6 cellular contexts compared by ENCODE assay signal in genomic region chr11:64855596-64856304, GRCh38. TPM values are rescaled to one million over a fixed set of nuclear protein-coding genes. Genes with fewer than 3 reads are reported as not detected.
A peak's percentile ranks its signal among the peaks of the same experiment; 100 is the strongest.
DNase-seq lines count a peak whose midpoint lies in the region; ATAC-seq and TF ChIP-seq lines count a peak whose summit lies in the region.

No MANE protein-coding gene starts in this region.

- TF ChIP-seq CTCF in GM23338 (conservative IDR thresholded peaks at IDR 0.05; ENCODE audit: low read depth in 2 of 2) (no peak), osteoblast (IDR thresholded peaks at IDR 0.05; ENCODE audit: extremely low read depth, low read depth, low read length) (no peak)

- no peaks in the 10 kb centered on the region for H3K36me3 ChIP-seq in GM23338 (ENCODE audit: insufficient read depth)
- H3K36me3 ChIP-seq in osteoblast (ENCODE audit: insufficient read depth, low read length) = peaks cover 52% of the 10 kb centered on the region

- POLR2A ChIA-PET in activated naive CD8-positive, alpha-beta T cell treated with anti-CD3 and anti-CD28 coated beads, Interleukin-2, amount 10 ng/mL, durations not matched to agents 7 days and 5 days (lab: Charles Lee) = interaction anchor here (0.9 to 27.4 kb wide), 3 partner anchors 7 to 28 kb away, joined by 3 to 782 read pairs (median 142); partner anchors contain the start of gene EHD1

- no peaks in the 10 kb centered on the region for H3K9me3 ChIP-seq in osteoblast (ENCODE audit: low read depth, low read length)

- H3K4me3 ChIP-seq in GM23338 (no peak overlapping the region), osteoblast (ENCODE audit: insufficient read depth, low read length) (peak overlapping the region; percentile 53)

- H3K4me1 ChIP-seq in GM23338 (ENCODE audit: insufficient read depth) = peaks cover 4% of the 10 kb centered on the region; the same call in 1 of the 2 replicates
- peaks cover 37% of the 10 kb centered on the region for H3K4me1 ChIP-seq in osteoblast (ENCODE audit: insufficient read depth, low read length)

- no peaks in the 10 kb centered on the region for H4K20me1 ChIP-seq in GM23338 (replicated peaks; ENCODE audit: insufficient read depth)
- peaks cover 24% of the 10 kb centered on the region for H4K20me1 ChIP-seq in osteoblast (ENCODE audit: insufficient read depth, low read length)

- H3K4me1 Mint-ChIP-seq in GM23338 = peaks cover 18% of the 10 kb centered on the region
- peaks cover 71% of the 10 kb centered on the region for H3K4me1 Mint-ChIP-seq in activated naive CD8-positive, alpha-beta T cell treated with anti-CD3 and anti-CD28 coated beads, Interleukin-2, amount 10 ng/mL, durations not matched to agents 7 days and 5 days

- H2AFZ ChIP-seq in GM23338 = no peak overlapping the region
- no peak overlapping the region for H2AFZ ChIP-seq in osteoblast (ENCODE audit: low read length)

- ATAC-seq in GM23338 = no peak
- ATAC-seq in activated naive CD8-positive, alpha-beta T cell treated with anti-CD3 and anti-CD28 coated beads, Interleukin-2, amount 10 ng/mL, durations not matched to agents 7 days and 5 days (ENCODE audit: low read depth) = no peak

- DNase-seq in GM23338 (ENCODE audit: low spot score) (no peak), osteoblast (ENCODE audit: insufficient read length, low spot score, missing footprints) (peak; percentile 88), HK-2 (ENCODE audit: unreplicated experiment) (no peak), glomerular visceral epithelial cell (ENCODE audit: extremely low spot score) (no peak)
- DNase-seq in activated naive CD8-positive, alpha-beta T cell treated with anti-CD3 and anti-CD28 coated beads, Interleukin-2, amount 10 ng/mL, durations not matched to agents 7 days and 5 days = no peak
- DNase-seq in stimulated activated CD4-positive, alpha-beta T cell treated with anti-CD3 and anti-CD28 coated beads, Interleukin-4, amount 100 ng/mL, for 24 hours = no peak

- H3K4me3 Mint-ChIP-seq in GM23338 = no peak overlapping the region
- H3K4me3 Mint-ChIP-seq in activated naive CD8-positive, alpha-beta T cell treated with anti-CD3 and anti-CD28 coated beads, Interleukin-2, amount 10 ng/mL, durations not matched to agents 7 days and 5 days = peak overlapping the region; percentile 62

- H3K79me2 ChIP-seq in GM23338 (replicated peaks; ENCODE audit: insufficient read depth) (no peaks in the 10 kb centered on the region), osteoblast (ENCODE audit: insufficient read depth, low read length) (peaks cover 71% of the 10 kb centered on the region)

- H3F3A ChIP-seq in GM23338 (replicated peaks; ENCODE audit: low read depth) = no peaks in the 10 kb centered on the region

- H3K36me3 Mint-ChIP-seq in GM23338 (ENCODE audit: low read depth) = no peaks in the 10 kb centered on the region; the same call in 2 of the 3 replicates
- peaks cover 25% of the 10 kb centered on the region for H3K36me3 Mint-ChIP-seq in activated naive CD8-positive, alpha-beta T cell treated with anti-CD3 and anti-CD28 coated beads, Interleukin-2, amount 10 ng/mL, durations not matched to agents 7 days and 5 days

- H3K9me3 Mint-ChIP-seq in GM23338 = no peaks in the 10 kb centered on the region
- H3K9me3 Mint-ChIP-seq in activated naive CD8-positive, alpha-beta T cell treated with anti-CD3 and anti-CD28 coated beads, Interleukin-2, amount 10 ng/mL, durations not matched to agents 7 days and 5 days = no peaks in the 10 kb centered on the region

- H3K27ac Mint-ChIP-seq in GM23338 = peak overlapping the region; percentile 66; the same call in 1 of the 2 replicates
- peak overlapping the region; percentile 63 for H3K27ac Mint-ChIP-seq in activated naive CD8-positive, alpha-beta T cell treated with anti-CD3 and anti-CD28 coated beads, Interleukin-2, amount 10 ng/mL, durations not matched to agents 7 days and 5 days

- H3K27me3 ChIP-seq in GM23338 (ENCODE audit: insufficient read depth) (no peaks in the 10 kb centered on the region), osteoblast (ENCODE audit: insufficient read depth, low read length) (no peaks in the 10 kb centered on the region)

- H3K9me2 ChIP-seq in GM23338 (ENCODE audit: insufficient read depth) = no peaks in the 10 kb centered on the region

- peaks cover 10% of the 10 kb centered on the region for H3K27me3 Mint-ChIP-seq in GM23338 (ENCODE audit: insufficient read depth, low read depth, poor library complexity)
- H3K27me3 Mint-ChIP-seq in activated naive CD8-positive, alpha-beta T cell treated with anti-CD3 and anti-CD28 coated beads, Interleukin-2, amount 10 ng/mL, durations not matched to agents 7 days and 5 days = no peaks in the 10 kb centered on the region

- H3K4me2 ChIP-seq in GM23338 (no peak overlapping the region), osteoblast (ENCODE audit: insufficient read depth, low read length) (peak overlapping the region; percentile 62)

- H3K27ac ChIP-seq in GM23338 (ENCODE audit: low read depth) (no peak overlapping the region), osteoblast (ENCODE audit: low read depth, low read length) (peak overlapping the region; percentile 95)

TF ChIP-seq in GM23338, 12 proteins besides CTCF, POLR2A, EP300 and RAD21 (continues in another document):
- TF ChIP-seq POLR2AphosphoS5 (IDR thresholded peaks at IDR 0.05; ENCODE audit: low read depth) = no peak
- TF ChIP-seq, protein P1, sequence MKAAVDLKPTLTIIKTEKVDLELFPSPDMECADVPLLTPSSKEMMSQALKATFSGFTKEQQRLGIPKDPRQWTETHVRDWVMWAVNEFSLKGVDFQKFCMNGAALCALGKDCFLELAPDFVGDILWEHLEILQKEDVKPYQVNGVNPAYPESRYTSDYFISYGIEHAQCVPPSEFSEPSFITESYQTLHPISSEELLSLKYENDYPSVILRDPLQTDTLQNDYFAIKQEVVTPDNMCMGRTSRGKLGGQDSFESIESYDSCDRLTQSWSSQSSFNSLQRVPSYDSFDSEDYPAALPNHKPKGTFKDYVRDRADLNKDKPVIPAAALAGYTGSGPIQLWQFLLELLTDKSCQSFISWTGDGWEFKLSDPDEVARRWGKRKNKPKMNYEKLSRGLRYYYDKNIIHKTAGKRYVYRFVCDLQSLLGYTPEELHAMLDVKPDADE (IDR thresholded peaks at IDR 0.05) = no peak
- TF ChIP-seq CREB1 (CRISPR knock-in tag; IDR thresholded peaks at IDR 0.05; ENCODE audit: low read depth) = no peak
- TF ChIP-seq EZH2phosphoT487 (IDR thresholded peaks at IDR 0.05; ENCODE audit: unreplicated experiment) = no peak
- TF ChIP-seq EZH2 (IDR thresholded peaks at IDR 0.05; ENCODE audit: low read depth, unreplicated experiment) = no peak
- no peak for TF ChIP-seq ZNF114 (CRISPR knock-in tag; IDR thresholded peaks at IDR 0.05)
- TF ChIP-seq NANOG (IDR thresholded peaks at IDR 0.05; ENCODE audit: borderline replicate concordance) = no peak
- TF ChIP-seq JUNB (IDR thresholded peaks at IDR 0.05; ENCODE audit: unreplicated experiment) = no peak
- TF ChIP-seq, protein P2, sequence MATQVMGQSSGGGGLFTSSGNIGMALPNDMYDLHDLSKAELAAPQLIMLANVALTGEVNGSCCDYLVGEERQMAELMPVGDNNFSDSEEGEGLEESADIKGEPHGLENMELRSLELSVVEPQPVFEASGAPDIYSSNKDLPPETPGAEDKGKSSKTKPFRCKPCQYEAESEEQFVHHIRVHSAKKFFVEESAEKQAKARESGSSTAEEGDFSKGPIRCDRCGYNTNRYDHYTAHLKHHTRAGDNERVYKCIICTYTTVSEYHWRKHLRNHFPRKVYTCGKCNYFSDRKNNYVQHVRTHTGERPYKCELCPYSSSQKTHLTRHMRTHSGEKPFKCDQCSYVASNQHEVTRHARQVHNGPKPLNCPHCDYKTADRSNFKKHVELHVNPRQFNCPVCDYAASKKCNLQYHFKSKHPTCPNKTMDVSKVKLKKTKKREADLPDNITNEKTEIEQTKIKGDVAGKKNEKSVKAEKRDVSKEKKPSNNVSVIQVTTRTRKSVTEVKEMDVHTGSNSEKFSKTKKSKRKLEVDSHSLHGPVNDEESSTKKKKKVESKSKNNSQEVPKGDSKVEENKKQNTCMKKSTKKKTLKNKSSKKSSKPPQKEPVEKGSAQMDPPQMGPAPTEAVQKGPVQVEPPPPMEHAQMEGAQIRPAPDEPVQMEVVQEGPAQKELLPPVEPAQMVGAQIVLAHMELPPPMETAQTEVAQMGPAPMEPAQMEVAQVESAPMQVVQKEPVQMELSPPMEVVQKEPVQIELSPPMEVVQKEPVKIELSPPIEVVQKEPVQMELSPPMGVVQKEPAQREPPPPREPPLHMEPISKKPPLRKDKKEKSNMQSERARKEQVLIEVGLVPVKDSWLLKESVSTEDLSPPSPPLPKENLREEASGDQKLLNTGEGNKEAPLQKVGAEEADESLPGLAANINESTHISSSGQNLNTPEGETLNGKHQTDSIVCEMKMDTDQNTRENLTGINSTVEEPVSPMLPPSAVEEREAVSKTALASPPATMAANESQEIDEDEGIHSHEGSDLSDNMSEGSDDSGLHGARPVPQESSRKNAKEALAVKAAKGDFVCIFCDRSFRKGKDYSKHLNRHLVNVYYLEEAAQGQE (IDR thresholded peaks at IDR 0.05; ENCODE audit: unreplicated experiment) = no peak
- no peak for TF ChIP-seq ZNF331 (CRISPR knock-in tag; IDR thresholded peaks at IDR 0.05; ENCODE audit: low read depth)
- no peak for TF ChIP-seq STAT1 (IDR thresholded peaks at IDR 0.05; ENCODE audit: unreplicated experiment)

RNA-seq across cellular contexts. Expression of gene CDC42BPG, which starts 11.3 kb away (rescaled TPM):
- 10.1 and 11.6 TPM in 2 replicates for total RNA-seq in GM23338 (2014; rRNA removed; shearing (Covaris generic))
- 1.8 and 2.3 TPM in 2 replicates for polyA plus RNA-seq in GM23338 (2016; fragmentation: Nextera tagmentation; extraction: Ambion mirVana)
- total RNA-seq in activated naive CD8-positive, alpha-beta T cell treated with anti-CD3 and anti-CD28 coated beads, Interleukin-2, amount 10 ng/mL, durations not matched to agents 7 days and 5 days = 1 to 10 TPM; 3.4 to 3.5 TPM
- under 0.01 and 0.29 TPM in 2 replicates for total RNA-seq in osteoblast

RNA-seq across cellular contexts. Expression of gene EHD1, which starts 22.7 kb away (rescaled TPM):
- total RNA-seq in GM23338 (2014; rRNA removed; shearing (Covaris generic)) = 43.8 and 69.7 TPM in 2 replicates
- 16.7 and 16.9 TPM in 2 replicates for polyA plus RNA-seq in GM23338 (2016; fragmentation: Nextera tagmentation; extraction: Ambion mirVana)
- total RNA-seq in activated naive CD8-positive, alpha-beta T cell treated with anti-CD3 and anti-CD28 coated beads, Interleukin-2, amount 10 ng/mL, durations not matched to agents 7 days and 5 days = 100 to 1,000 TPM; 187 to 195 TPM
- total RNA-seq in osteoblast = 51.3 and 51.4 TPM in 2 replicates

RNA-seq across cellular contexts. Expression of gene MEN1, which starts 45.4 kb away (rescaled TPM):
- 38.9 and 45.2 TPM in 2 replicates for total RNA-seq in GM23338 (2014; rRNA removed; shearing (Covaris generic))
- 27.2 and 31.6 TPM in 2 replicates for polyA plus RNA-seq in GM23338 (2016; fragmentation: Nextera tagmentation; extraction: Ambion mirVana)
- total RNA-seq in activated naive CD8-positive, alpha-beta T cell treated with anti-CD3 and anti-CD28 coated beads, Interleukin-2, amount 10 ng/mL, durations not matched to agents 7 days and 5 days = 10 to 100 TPM; 37.4 to 39.0 TPM
- total RNA-seq in osteoblast = 12.3 and 13.3 TPM in 2 replicates

RNA-seq across cellular contexts. Expression of gene MAP4K2, which starts 52.7 kb away (rescaled TPM):
- 32.3 and 42.6 TPM in 2 replicates for total RNA-seq in GM23338 (2014; rRNA removed; shearing (Covaris generic))
- 9.9 and 11.2 TPM in 2 replicates for polyA plus RNA-seq in GM23338 (2016; fragmentation: Nextera tagmentation; extraction: Ambion mirVana)
- total RNA-seq in activated naive CD8-positive, alpha-beta T cell treated with anti-CD3 and anti-CD28 coated beads, Interleukin-2, amount 10 ng/mL, durations not matched to agents 7 days and 5 days = 10 to 100 TPM; 92.0 to 96.2 TPM
- total RNA-seq in osteoblast = 6.2 and 9.8 TPM in 2 replicates
